Comparison of ENCODE assay signal across 21 cellular contexts in the genomic region with DNA sequence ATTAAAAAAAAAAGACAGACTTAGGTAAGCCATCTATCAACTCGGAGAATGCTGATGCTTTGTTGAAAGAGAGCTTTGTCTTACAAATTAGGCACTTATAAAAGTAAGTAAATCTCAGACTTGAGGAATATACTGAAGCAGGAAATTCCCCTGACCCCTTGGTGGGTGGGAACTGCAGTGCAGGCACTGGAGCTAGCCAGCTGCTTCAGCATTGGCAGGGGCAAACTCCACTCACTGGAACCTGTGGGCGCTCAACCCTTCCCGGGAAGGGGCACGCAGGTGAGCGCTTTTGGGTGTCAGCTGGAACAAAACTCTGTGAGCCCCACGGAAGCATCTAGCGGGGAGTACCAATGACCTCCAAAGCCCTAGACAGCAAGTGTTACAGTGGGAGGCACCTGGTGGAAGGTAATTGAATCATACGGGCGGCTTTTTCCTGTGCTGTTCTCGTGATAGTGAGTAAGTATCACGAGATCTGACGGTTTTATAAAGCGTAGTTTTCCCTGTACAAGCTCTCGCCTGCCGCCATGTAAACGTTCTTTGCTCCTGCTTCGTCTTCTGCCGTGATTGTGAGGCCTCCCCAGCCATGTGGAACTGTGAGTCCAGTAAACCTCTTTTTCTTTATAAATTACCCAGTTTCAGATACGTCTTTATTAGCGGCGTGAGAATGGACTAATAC.
"Had no signal": no experiment of that assay in that cellular context is flagged by ENCODE, and none has a peak within 500 bp of the region (broad histone marks: within the 10 kb centered on the region; RNA-seq: fewer than 3 reads in every experiment).

No MANE protein-coding gene starts in this region.

- H3K27me3 ChIP-seq: body of pancreas, cardiac muscle cell, heart left ventricle, uterus had no signal

- ATAC-seq: activated naive CD8-positive, alpha-beta T cell treated with anti-CD3 and anti-CD28 coated beads, Interleukin-2, amount 50 U/mL, for 24 hours; activated T-cell treated with anti-CD3 and anti-CD28 coated beads, Interleukin-2, amount 50 U/mL, for 72 hours; body of pancreas; heart left ventricle; left cardiac atrium; natural killer cell treated with Interleukin-12 subunit alpha and Interleukin-12 subunit beta and Interleukin-15 and Interleukin-18, amount 100 ng/mL, for 72 hours; stimulated activated naive B cell treated with anti-CD40 and anti-IgM and Interleukin-4, amounts not matched to agents 10 μg/mL and 1 μg/mL and 100 μg/mL, for 72 hours had no signal

- H3K27ac Mint-ChIP-seq: activated CD4-positive, alpha-beta memory T cell treated with anti-CD3 and anti-CD28 coated beads for 36 hours; activated naive CD8-positive, alpha-beta T cell treated with anti-CD3 and anti-CD28 coated beads, Interleukin-2, amount 50 U/mL, for 24 hours; activated T-cell treated with anti-CD3 and anti-CD28 coated beads, Interleukin-2, amount 50 U/mL, for 72 hours; memory B cell; natural killer cell treated with Interleukin-12 subunit alpha and Interleukin-12 subunit beta and Interleukin-15 and Interleukin-18, amount 100 ng/mL, for 72 hours; stimulated activated naive B cell treated with anti-CD40 and anti-IgM and Interleukin-4, amounts not matched to agents 10 μg/mL and 1 μg/mL and 100 μg/mL, for 72 hours had no signal

- H3K36me3 ChIP-seq: cardiac muscle cell, heart left ventricle, prostate gland, uterus had no signal

- H3K4me1 Mint-ChIP-seq: activated naive CD8-positive, alpha-beta T cell treated with anti-CD3 and anti-CD28 coated beads, Interleukin-2, amount 50 U/mL, for 24 hours; memory B cell; stimulated activated naive B cell treated with anti-CD40 and anti-IgM and Interleukin-4, amounts not matched to agents 10 μg/mL and 1 μg/mL and 100 μg/mL, for 72 hours had no signal

- DNase-seq: activated CD4-positive, alpha-beta memory T cell treated with anti-CD3 and anti-CD28 coated beads for 36 hours; activated CD4-positive, alpha-beta T cell treated with anti-CD3 and anti-CD28 coated beads for 48 hours; activated effector memory CD4-positive, alpha-beta T cell treated with Interleukin-2 at 50 U/mL for 16 hours; activated naive CD4-positive, alpha-beta T cell treated with anti-CD3 and anti-CD28 coated beads, Interleukin-2, amount 50 U/mL, for 16 hours; activated naive CD8-positive, alpha-beta T cell treated with anti-CD3 and anti-CD28 coated beads, Interleukin-2, amount 50 U/mL, for 24 hours; activated T-cell treated with anti-CD3 and anti-CD28 coated beads, Interleukin-2, amount 50 U/mL, for 72 hours; body of pancreas; cortex of kidney; heart left ventricle; islet precursor cell; left cardiac atrium; stimulated activated CD4-positive, alpha-beta T cell treated with anti-CD3 and anti-CD28 coated beads, Interleukin-2, amount 100 ng/mL, for 48 hours; stimulated activated CD8-positive, alpha-beta memory T cell treated with anti-CD3 and anti-CD28 coated beads, Interleukin-4, amount 100 ng/mL, for 48 hours; stimulated activated naive B cell treated with anti-CD40 and anti-IgM and Interleukin-4, amounts not matched to agents 10 μg/mL and 1 μg/mL and 100 μg/mL, for 72 hours; trophoblast cell; uterus had no signal

- H3K27me3 Mint-ChIP-seq: activated CD4-positive, alpha-beta memory T cell treated with anti-CD3 and anti-CD28 coated beads for 36 hours; activated naive CD8-positive, alpha-beta T cell treated with anti-CD3 and anti-CD28 coated beads, Interleukin-2, amount 50 U/mL, for 24 hours; memory B cell; natural killer cell treated with Interleukin-12 subunit alpha and Interleukin-12 subunit beta and Interleukin-15 and Interleukin-18, amount 100 ng/mL, for 72 hours; stimulated activated naive B cell treated with anti-CD40 and anti-IgM and Interleukin-4, amounts not matched to agents 10 μg/mL and 1 μg/mL and 100 μg/mL, for 72 hours had no signal

- H3K4me3 Mint-ChIP-seq: activated CD4-positive, alpha-beta memory T cell treated with anti-CD3 and anti-CD28 coated beads for 36 hours; activated naive CD8-positive, alpha-beta T cell treated with anti-CD3 and anti-CD28 coated beads, Interleukin-2, amount 50 U/mL, for 24 hours; activated T-cell treated with anti-CD3 and anti-CD28 coated beads, Interleukin-2, amount 50 U/mL, for 72 hours; memory B cell; natural killer cell treated with Interleukin-12 subunit alpha and Interleukin-12 subunit beta and Interleukin-15 and Interleukin-18, amount 100 ng/mL, for 72 hours; stimulated activated naive B cell treated with anti-CD40 and anti-IgM and Interleukin-4, amounts not matched to agents 10 μg/mL and 1 μg/mL and 100 μg/mL, for 72 hours had no signal

- H3K4me1 ChIP-seq: body of pancreas, heart left ventricle, prostate gland, uterus had no signal

- H3K27ac ChIP-seq: body of pancreas, cardiac muscle cell, epithelial cell of prostate, heart left ventricle, prostate gland, uterus had no signal

- H3K9me3 ChIP-seq: body of pancreas, prostate gland, uterus had no signal

- H3K36me3 Mint-ChIP-seq: activated CD4-positive, alpha-beta memory T cell treated with anti-CD3 and anti-CD28 coated beads for 36 hours; memory B cell; stimulated activated naive B cell treated with anti-CD40 and anti-IgM and Interleukin-4, amounts not matched to agents 10 μg/mL and 1 μg/mL and 100 μg/mL, for 72 hours had no signal

- H3K4me3 ChIP-seq: body of pancreas, cardiac muscle cell, heart left ventricle, prostate gland, uterus had no signal
